ENCODE assay signal across 1 cellular context in genomic region chr3:45426161-45426560, GRCh38.
TF ChIP-seq lines count a peak whose summit lies in the region.

No MANE protein-coding gene starts in this region.

TF ChIP-seq in GM23338, 12 proteins besides CTCF, POLR2A, EP300 and RAD21:
- no peak for TF ChIP-seq EZH2phosphoT487 (IDR thresholded peaks at IDR 0.05; ENCODE audit: unreplicated experiment)
- TF ChIP-seq ETS1 (IDR thresholded peaks at IDR 0.05) = no peak
- TF ChIP-seq EZH2 (IDR thresholded peaks at IDR 0.05; ENCODE audit: low read depth, unreplicated experiment) = no peak
- TF ChIP-seq STAT1 (IDR thresholded peaks at IDR 0.05; ENCODE audit: unreplicated experiment) = no peak
- TF ChIP-seq ZNF331 (CRISPR knock-in tag; IDR thresholded peaks at IDR 0.05; ENCODE audit: low read depth) = no peak
- TF ChIP-seq CREB1 (CRISPR knock-in tag; IDR thresholded peaks at IDR 0.05; ENCODE audit: low read depth) = no peak
- TF ChIP-seq NANOG (IDR thresholded peaks at IDR 0.05; ENCODE audit: borderline replicate concordance) = no peak
- no peak for TF ChIP-seq ZNF114 (CRISPR knock-in tag; IDR thresholded peaks at IDR 0.05)
- TF ChIP-seq ZNF462 (CRISPR knock-in tag; IDR thresholded peaks at IDR 0.05) = no peak
- no peak for TF ChIP-seq JUNB (IDR thresholded peaks at IDR 0.05; ENCODE audit: unreplicated experiment)
- no peak for TF ChIP-seq REST (IDR thresholded peaks at IDR 0.05; ENCODE audit: unreplicated experiment)
